ENCODE assay signal across 29 cellular contexts in genomic region chr13:34634443-34634842, GRCh38.
"Had no signal": no experiment of that assay in that cellular context is flagged by ENCODE, and none has a peak within 500 bp of the region (broad histone marks: within the 10 kb centered on the region; RNA-seq: fewer than 3 reads in every experiment).

No MANE protein-coding gene starts in this region.

- H3K27ac Mint-ChIP-seq: immature natural killer cell; naive thymus-derived CD4-positive, alpha-beta T cell; natural killer cell treated with Interleukin-12 subunit alpha and Interleukin-12 subunit beta and Interleukin-15 and Interleukin-18, amount 100 ng/mL, for 72 hours; neural progenitor cell; stimulated activated memory B cell treated with anti-CD40 and anti-IgM and Interleukin-4, amounts not matched to agents 10 μg/mL and 1 μg/mL and 100 μg/mL, for 72 hours; type B pancreatic cell had no signal

- H3K27ac ChIP-seq: left ventricle myocardium inferior, neural progenitor cell, neutrophil, parathyroid adenoma, psoas muscle, right atrium auricular region, right lobe of liver, tibial nerve, uterus had no signal

- H3K27me3 Mint-ChIP-seq: natural killer cell treated with Interleukin-12 subunit alpha and Interleukin-12 subunit beta and Interleukin-15 and Interleukin-18, amount 100 ng/mL, for 72 hours; stimulated activated memory B cell treated with anti-CD40 and anti-IgM and Interleukin-4, amounts not matched to agents 10 μg/mL and 1 μg/mL and 100 μg/mL, for 72 hours; stimulated activated naive CD8-positive, alpha-beta T cell treated with anti-CD3 and anti-CD28 coated beads, Interleukin-15, amount 100 ng/mL, for 72 hours; type B pancreatic cell had no signal

- H3K4me1 ChIP-seq: left ventricle myocardium inferior, parathyroid adenoma, psoas muscle, right atrium auricular region, right lobe of liver, tibial nerve, uterus had no signal

- H2AFZ ChIP-seq: neural progenitor cell, parathyroid adenoma had no signal

- H3K79me2 ChIP-seq: parathyroid adenoma had no signal

- DNase-seq: hypothalamus; immature natural killer cell; islet precursor cell; left ventricle myocardium inferior; mesendoderm; midbrain; mucosa of descending colon; naive thymus-derived CD4-positive, alpha-beta T cell; occipital lobe; psoas muscle; right lobe of liver; stimulated activated CD4-positive, alpha-beta T cell treated with anti-CD3 and anti-CD28 coated beads, Interleukin-1b, Interleukin-23, amount 100 ng/mL, for 48 hours; stimulated activated CD4-positive, alpha-beta T cell treated with anti-CD3 and anti-CD28 coated beads, Interleukin-2, amount 100 ng/mL, for 48 hours; stimulated activated CD4-positive, alpha-beta T cell treated with anti-CD3 and anti-CD28 coated beads, Interleukin-4, amount 100 ng/mL, for 4 hours; stimulated activated CD8-positive, alpha-beta memory T cell treated with anti-CD3 and anti-CD28 coated beads, Interleukin-4, amount 100 ng/mL, for 48 hours; stimulated activated naive CD4-positive, alpha-beta T cell treated with Interleukin-2 at 50 U/mL for 16 hours; stimulated activated naive CD8-positive, alpha-beta T cell treated with anti-CD3 and anti-CD28 coated beads, Interleukin-15, amount 100 ng/mL, for 72 hours; substantia nigra; uterus had no signal

- ATAC-seq: mucosa of descending colon; naive thymus-derived CD4-positive, alpha-beta T cell; natural killer cell treated with Interleukin-12 subunit alpha and Interleukin-12 subunit beta and Interleukin-15 and Interleukin-18, amount 100 ng/mL, for 72 hours; psoas muscle; right lobe of liver; stimulated activated memory B cell treated with anti-CD40 and anti-IgM and Interleukin-4, amounts not matched to agents 10 μg/mL and 1 μg/mL and 100 μg/mL, for 72 hours; stimulated activated naive CD8-positive, alpha-beta T cell treated with anti-CD3 and anti-CD28 coated beads, Interleukin-15, amount 100 ng/mL, for 72 hours had no signal

- H3K36me3 ChIP-seq: left ventricle myocardium inferior, neural progenitor cell, neutrophil, right atrium auricular region, right lobe of liver, tibial nerve, uterus had no signal

- H3K9me3 ChIP-seq: left ventricle myocardium inferior, mucosa of descending colon, neutrophil, psoas muscle, right atrium auricular region, right lobe of liver, tibial nerve, uterus had no signal

- H3K36me3 Mint-ChIP-seq: immature natural killer cell; naive thymus-derived CD4-positive, alpha-beta T cell; natural killer cell treated with Interleukin-12 subunit alpha and Interleukin-12 subunit beta and Interleukin-15 and Interleukin-18, amount 100 ng/mL, for 72 hours; neural progenitor cell; stimulated activated memory B cell treated with anti-CD40 and anti-IgM and Interleukin-4, amounts not matched to agents 10 μg/mL and 1 μg/mL and 100 μg/mL, for 72 hours; type B pancreatic cell had no signal

- H3K4me2 ChIP-seq: neural progenitor cell, smooth muscle cell had no signal

- H3K4me1 Mint-ChIP-seq: immature natural killer cell; naive thymus-derived CD4-positive, alpha-beta T cell; stimulated activated memory B cell treated with anti-CD40 and anti-IgM and Interleukin-4, amounts not matched to agents 10 μg/mL and 1 μg/mL and 100 μg/mL, for 72 hours; stimulated activated naive CD8-positive, alpha-beta T cell treated with anti-CD3 and anti-CD28 coated beads, Interleukin-15, amount 100 ng/mL, for 72 hours had no signal

- H3K27me3 ChIP-seq: neural progenitor cell, neutrophil, right atrium auricular region, right lobe of liver, tibial nerve, uterus had no signal

- H3K9me3 Mint-ChIP-seq: neural progenitor cell had no signal

- H3K9ac ChIP-seq: neural progenitor cell, parathyroid adenoma had no signal

- H3K4me3 Mint-ChIP-seq: immature natural killer cell; natural killer cell treated with Interleukin-12 subunit alpha and Interleukin-12 subunit beta and Interleukin-15 and Interleukin-18, amount 100 ng/mL, for 72 hours; neural progenitor cell; stimulated activated memory B cell treated with anti-CD40 and anti-IgM and Interleukin-4, amounts not matched to agents 10 μg/mL and 1 μg/mL and 100 μg/mL, for 72 hours; stimulated activated naive CD8-positive, alpha-beta T cell treated with anti-CD3 and anti-CD28 coated beads, Interleukin-15, amount 100 ng/mL, for 72 hours; type B pancreatic cell had no signal

- H3K4me3 ChIP-seq: left ventricle myocardium inferior, lung, mucosa of descending colon, neural progenitor cell, psoas muscle, right atrium auricular region, right lobe of liver, smooth muscle cell, tibial nerve, uterus had no signal
